In the genomic region with DNA sequence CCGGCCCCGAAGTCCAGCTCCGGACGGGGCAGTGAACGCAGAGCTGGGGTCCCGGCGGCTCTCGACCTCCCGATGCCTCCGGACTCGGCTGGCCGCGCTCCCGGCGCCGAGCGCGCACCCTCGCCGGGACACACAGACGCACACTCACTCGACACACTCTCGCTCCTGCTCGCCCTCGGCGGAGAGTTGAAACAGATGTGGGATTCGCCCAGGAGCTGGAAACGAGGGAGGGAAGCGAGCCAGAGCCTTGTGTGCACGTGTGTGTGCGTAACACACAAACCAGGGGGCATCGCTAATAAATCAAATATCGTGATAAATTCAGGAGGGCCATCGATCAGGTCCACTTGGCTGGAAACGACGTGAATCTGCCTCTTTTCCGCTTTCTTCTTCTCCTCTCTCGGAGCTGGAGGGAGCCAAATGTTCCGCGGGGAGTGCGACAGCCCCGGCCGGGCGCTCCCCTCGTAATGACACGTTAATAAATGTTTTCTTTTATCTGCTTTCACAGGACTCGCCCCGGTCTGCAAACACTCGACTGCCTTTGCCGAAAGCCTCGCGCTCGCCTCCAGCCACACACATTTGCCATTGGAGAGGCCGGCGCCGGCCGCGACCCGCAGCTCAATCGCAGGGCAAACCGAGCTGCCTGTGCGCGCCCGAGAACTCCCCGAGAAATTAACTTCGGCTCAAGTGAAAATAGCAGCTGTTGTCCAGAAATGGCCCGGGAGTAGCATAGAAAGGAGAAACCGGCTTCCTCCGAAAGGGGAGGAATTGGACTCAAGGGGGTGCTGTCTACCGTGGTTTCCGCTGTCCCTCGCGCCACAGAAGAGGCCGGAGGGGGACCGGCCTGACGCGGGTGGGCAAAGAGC, we compare ENCODE assay signal across 8 cellular contexts. TPM values are rescaled to one million over a fixed set of nuclear protein-coding genes. Genes with fewer than 3 reads are reported as not detected.
DNase-seq lines count a peak whose midpoint lies in the region; ATAC-seq and TF ChIP-seq lines count a peak whose summit lies in the region.

No MANE protein-coding gene starts in this region.

- H3K9me3 Mint-ChIP-seq in activated CD4-positive, alpha-beta T cell treated with anti-CD3 and anti-CD28 coated beads, Interleukin-2, amount 10 ng/mL, durations not matched to agents 24 days and 14 days: no peaks in the 10 kb centered on the region
- H3K9me3 Mint-ChIP-seq in activated T-helper 2 cell treated with anti-CD3 and anti-CD28 coated beads, Interferon-gamma antibody, Interleukin-2, Interleukin-4, amounts not matched to agents 10 μg/mL and 5 μg/mL and 100 μg/mL, durations not matched to agents 14 hours and 24 hours and 36 hours: no peaks in the 10 kb centered on the region
- no peaks in the 10 kb centered on the region for H3K9me3 Mint-ChIP-seq in nephron

- H3K27ac Mint-ChIP-seq in activated CD4-positive, alpha-beta T cell treated with anti-CD3 and anti-CD28 coated beads, Interleukin-2, amount 10 ng/mL, durations not matched to agents 24 days and 14 days: no peak overlapping the region
- no peak overlapping the region for H3K27ac Mint-ChIP-seq in activated T-helper 2 cell treated with anti-CD3 and anti-CD28 coated beads, Interferon-gamma antibody, Interleukin-2, Interleukin-4, amounts not matched to agents 10 μg/mL and 5 μg/mL and 100 μg/mL, durations not matched to agents 14 hours and 24 hours and 36 hours
- peak overlapping the region; percentile 97 to 98 (median 98) for H3K27ac Mint-ChIP-seq in nephron

- H3K4me1 Mint-ChIP-seq in activated CD4-positive, alpha-beta T cell treated with anti-CD3 and anti-CD28 coated beads, Interleukin-2, amount 10 ng/mL, durations not matched to agents 24 days and 14 days: peaks cover 9% of the 10 kb centered on the region
- peaks cover 2% of the 10 kb centered on the region for H3K4me1 Mint-ChIP-seq in activated T-helper 2 cell treated with anti-CD3 and anti-CD28 coated beads, Interferon-gamma antibody, Interleukin-2, Interleukin-4, amounts not matched to agents 10 μg/mL and 5 μg/mL and 100 μg/mL, durations not matched to agents 14 hours and 24 hours and 36 hours (ENCODE audit: low read depth)
- peaks cover 76% of the 10 kb centered on the region for H3K4me1 Mint-ChIP-seq in nephron

- H3K4me3 Mint-ChIP-seq in activated CD4-positive, alpha-beta T cell treated with anti-CD3 and anti-CD28 coated beads, Interleukin-2, amount 10 ng/mL, durations not matched to agents 24 days and 14 days: peak overlapping the region; percentile 77
- peak overlapping the region; percentile 68 for H3K4me3 Mint-ChIP-seq in activated T-helper 2 cell treated with anti-CD3 and anti-CD28 coated beads, Interferon-gamma antibody, Interleukin-2, Interleukin-4, amounts not matched to agents 10 μg/mL and 5 μg/mL and 100 μg/mL, durations not matched to agents 14 hours and 24 hours and 36 hours (ENCODE audit: low read depth)
- peak overlapping the region; percentile 93 to 97 (median 97) for H3K4me3 Mint-ChIP-seq in nephron

- H3K36me3 Mint-ChIP-seq in activated CD4-positive, alpha-beta T cell treated with anti-CD3 and anti-CD28 coated beads, Interleukin-2, amount 10 ng/mL, durations not matched to agents 24 days and 14 days (ENCODE audit: low read depth): no peaks in the 10 kb centered on the region
- no peaks in the 10 kb centered on the region for H3K36me3 Mint-ChIP-seq in activated T-helper 2 cell treated with anti-CD3 and anti-CD28 coated beads, Interferon-gamma antibody, Interleukin-2, Interleukin-4, amounts not matched to agents 10 μg/mL and 5 μg/mL and 100 μg/mL, durations not matched to agents 14 hours and 24 hours and 36 hours (ENCODE audit: low read depth)
- peaks cover 4% of the 10 kb centered on the region for H3K36me3 Mint-ChIP-seq in nephron (ENCODE audit: low read depth)

- peaks cover 67% of the 10 kb centered on the region for H3K27me3 Mint-ChIP-seq in activated CD4-positive, alpha-beta T cell treated with anti-CD3 and anti-CD28 coated beads, Interleukin-2, amount 10 ng/mL, durations not matched to agents 24 days and 14 days
- peaks cover 69% of the 10 kb centered on the region for H3K27me3 Mint-ChIP-seq in activated T-helper 2 cell treated with anti-CD3 and anti-CD28 coated beads, Interferon-gamma antibody, Interleukin-2, Interleukin-4, amounts not matched to agents 10 μg/mL and 5 μg/mL and 100 μg/mL, durations not matched to agents 14 hours and 24 hours and 36 hours (ENCODE audit: low read depth)
- H3K27me3 Mint-ChIP-seq in nephron (ENCODE audit: low read depth): peaks cover 4% of the 10 kb centered on the region

- DNase-seq in activated CD4-positive, alpha-beta T cell treated with anti-CD3 and anti-CD28 coated beads, Interleukin-2, amount 10 ng/mL, durations not matched to agents 24 days and 14 days: peak; percentile 62
- no peak for DNase-seq in activated CD4-positive, alpha-beta T cell treated with anti-CD3 and anti-CD28 coated beads, Interleukin-2, amount 50 U/mL, for 4 hours
- DNase-seq in NCI-H1105 treated with DMSO at 0.1 percent for 48 hours (lab: John Stamatoyannopoulos, UW) (peak; percentile 76), germinal center (ENCODE audit: low spot score) (peak; percentile 31), NAMALWA (ENCODE audit: low spot score) (no peak)
- DNase-seq in activated T-helper 2 cell treated with anti-CD3 and anti-CD28 coated beads, Interferon-gamma antibody, Interleukin-2, Interleukin-4, amounts not matched to agents 10 μg/mL and 5 μg/mL and 100 μg/mL, durations not matched to agents 14 hours and 24 hours and 36 hours (ENCODE audit: low spot score): no peak

- peak; percentile 69 to 80 (median 74) for TF ChIP-seq CTCF in nephron (IDR thresholded peaks at IDR 0.05; ENCODE audit: unreplicated experiment in 3 of 3)

- intact Hi-C loops in activated CD4-positive, alpha-beta T cell treated with anti-CD3 and anti-CD28 coated beads, Interleukin-2, amount 10 ng/mL, durations not matched to agents 24 days and 14 days (cut with micrococcal nuclease): loop anchor here (2.0 kb wide), 1 partner anchor 835 kb away; no protein-coding TSS in a partner anchor
- intact Hi-C loops in activated T-helper 2 cell treated with anti-CD3 and anti-CD28 coated beads, Interferon-gamma antibody, Interleukin-2, Interleukin-4, amounts not matched to agents 10 μg/mL and 5 μg/mL and 100 μg/mL, durations not matched to agents 14 hours and 24 hours and 36 hours (cut with micrococcal nuclease): no loop called here

- no peak for ATAC-seq in GM19324 (IDR thresholded peaks at IDR 0.05; ENCODE audit: low FRiP score, unreplicated experiment)

RNA-seq across cellular contexts. Expression of gene SULF2, which starts 0.8 kb away (rescaled TPM):
- total RNA-seq in activated CD4-positive, alpha-beta T cell treated with anti-CD3 and anti-CD28 coated beads, Interleukin-2, amount 10 ng/mL, durations not matched to agents 24 days and 14 days: 1.2 and 1.3 TPM in 2 replicates
- 0.48 and 1.7 TPM in 2 replicates for total RNA-seq in activated T-helper 2 cell treated with anti-CD3 and anti-CD28 coated beads, Interferon-gamma antibody, Interleukin-2, Interleukin-4, amounts not matched to agents 10 μg/mL and 5 μg/mL and 100 μg/mL, durations not matched to agents 14 hours and 24 hours and 36 hours

Comparison
In these comparisons a context has a peak if more than half of its experiments do, and no peak if none do; other contexts are left out.
1. DNase-seq: peak in activated CD4-positive, alpha-beta T cell treated with anti-CD3 and anti-CD28 coated beads, Interleukin-2, amount 10 ng/mL, durations not matched to agents 24 days and 14 days (single experiment), NCI-H1105 treated with DMSO at 0.1 percent for 48 hours (single experiment) and germinal center (single experiment); none in activated CD4-positive, alpha-beta T cell treated with anti-CD3 and anti-CD28 coated beads, Interleukin-2, amount 50 U/mL, for 4 hours (0 of 2), activated T-helper 2 cell treated with anti-CD3 and anti-CD28 coated beads, Interferon-gamma antibody, Interleukin-2, Interleukin-4, amounts not matched to agents 10 μg/mL and 5 μg/mL and 100 μg/mL, durations not matched to agents 14 hours and 24 hours and 36 hours (single experiment) and NAMALWA (single experiment).
2. H3K27ac Mint-ChIP-seq: peak in nephron (3 of 3); none in activated CD4-positive, alpha-beta T cell treated with anti-CD3 and anti-CD28 coated beads, Interleukin-2, amount 10 ng/mL, durations not matched to agents 24 days and 14 days (single experiment) and activated T-helper 2 cell treated with anti-CD3 and anti-CD28 coated beads, Interferon-gamma antibody, Interleukin-2, Interleukin-4, amounts not matched to agents 10 μg/mL and 5 μg/mL and 100 μg/mL, durations not matched to agents 14 hours and 24 hours and 36 hours (single experiment).
3. Peak in every context shown above with its lines, with median percentiles within 50 percentile points of each other: H3K4me3 Mint-ChIP-seq.